Comparison of ENCODE assay signal across 8 cellular contexts in genomic region chr20:45970646-45971424, GRCh38. TPM values are rescaled to one million over a fixed set of nuclear protein-coding genes. Genes with fewer than 3 reads are reported as not detected.
A peak's percentile ranks its signal among the peaks of the same experiment; 100 is the strongest.
DNase-seq lines count a peak whose midpoint lies in the region; ATAC-seq, FAIRE-seq and TF ChIP-seq lines count a peak whose summit lies in the region.

No MANE protein-coding gene starts in this region.

- CTCF ChIA-PET in Panc1 (lab: Charles Lee) = interaction anchor here (0.6 to 1.9 kb wide), 3 partner anchors 9 to 43 kb away, joined by 4 to 6 read pairs (median 5); no protein-coding TSS in a partner anchor

- H3K4me1 ChIP-seq in Panc1 (ENCODE audit: control insufficient read depth, insufficient read depth, low read length) (peaks cover 10% of the 10 kb centered on the region), upper lobe of left lung (peaks cover 18 to 36% (median 29%) of the 10 kb centered on the region in 4 donors)

- no peak for TF ChIP-seq POLR2A in upper lobe of left lung (IDR thresholded peaks at IDR 0.05)

- H3K36me3 ChIP-seq in Panc1 (ENCODE audit: control insufficient read depth, insufficient read depth, low read length) = peaks cover 6% of the 10 kb centered on the region
- H3K36me3 ChIP-seq in upper lobe of left lung = peaks cover 19 to 38% (median 37%) of the 10 kb centered on the region in 4 donors

- no TSS peak for BruUV-seq in Panc1 (replicated peaks; lab: Mats Ljungman, UMichigan)

- H3K27me3 ChIP-seq in Panc1 (ENCODE audit: control insufficient read depth, insufficient read depth, low read length) = no peaks in the 10 kb centered on the region
- H3K27me3 ChIP-seq in dorsolateral prefrontal cortex = no peaks in the 10 kb centered on the region
- H3K27me3 ChIP-seq in upper lobe of left lung = no peaks in the 10 kb centered on the region

- FAIRE-seq in D721Med (lab: Jason Lieb, UNC) = no peak

- DNase-seq in AG09309 (ENCODE audit: low read depth) (no peak), Panc1 (ENCODE audit: low read depth, low spot score) (no peak), dorsolateral prefrontal cortex (peak in 3 of 10 donors; percentile 30 to 63 (median 45)), mesenteric fat pad (ENCODE audit: low spot score) (peak; percentile 67), upper lobe of left lung (peak in 1 of 2 donors; percentile 90), SIG-M5 (lab: John Stamatoyannopoulos, UW) (no peak), D721Med (ENCODE audit: insufficient read length, low spot score) (no peak)

- H3K9me3 ChIP-seq in Panc1 (ENCODE audit: control insufficient read depth, insufficient read depth, low read depth, low read length) (no peaks in the 10 kb centered on the region), upper lobe of left lung (no peaks in the 10 kb centered on the region)

- H3K27ac ChIP-seq in Panc1 (ENCODE audit: low read length) (peak overlapping the region; percentile 99), dorsolateral prefrontal cortex (peak overlapping the region; percentile 97 to 100 (median 100)), upper lobe of left lung (peak overlapping the region; percentile 99 to 100 (median 100))

- H3K4me3 ChIP-seq in AG09309 (ENCODE audit: control insufficient read depth, low read depth, low read length) = peak overlapping the region; percentile 90
- H3K4me3 ChIP-seq in Panc1 (ENCODE audit: low read depth in 2 of 2, low read length in 2 of 2) = peak overlapping the region; percentile 62 to 93
- H3K4me3 ChIP-seq in dorsolateral prefrontal cortex = peak overlapping the region; percentile 63 to 100 (median 90)
- peak overlapping the region; percentile 60 to 95 (median 73) for H3K4me3 ChIP-seq in upper lobe of left lung

- no peak for TF ChIP-seq EP300 in upper lobe of left lung (IDR thresholded peaks at IDR 0.05)

- WGBS in upper lobe of left lung, 2 donors = 18 to 25% methylated on average over 7 to 11 of the region's 34 CpGs

- ATAC-seq in GM19351 (IDR thresholded peaks at IDR 0.05; ENCODE audit: unreplicated experiment) (peak; percentile 4), Panc1 (peak; percentile 5; the same call in 1 of the 2 replicates), upper lobe of left lung (ENCODE audit: low FRiP score in 2 of 2) (peak in 1 of 2 donors; percentile 0)

- in situ Hi-C loops in Panc1 (cut with HindIII; ENCODE audit: low pct_unique_long_range_greater_than_20kb, low sequenced_read_pairs) = no loop called here

- POLR2A ChIA-PET in Panc1 (lab: Charles Lee) = interaction anchor here (0.5 to 1.0 kb wide), 5 partner anchors 13 to 154 kb away, joined by 3 to 10 read pairs (median 7); no protein-coding TSS in a partner anchor

- intact Hi-C loops in Panc1 (cut with micrococcal nuclease; ENCODE audit: unreplicated experiment) (no loop called here), dorsolateral prefrontal cortex (cut with DNase I) (loop anchor here (1.0 to 10.0 kb wide), 5 partner anchors 36 to 1006 kb away; partner anchors contain the start of genes CTSA (in 1 of the 2), DNTTIP1 (in 1 of the 2), NEURL2 (in 1 of the 2) and PCIF1 (in 1 of the 2))

- TF ChIP-seq CTCF in AG09309 (IDR thresholded peaks at IDR 0.05; ENCODE audit: control insufficient read depth, insufficient read depth, low read depth, low read length, missing control alignments) (no peak), Panc1 (IDR thresholded peaks at IDR 0.05) (no peak), dorsolateral prefrontal cortex (IDR thresholded peaks at IDR 0.05 in 54 of 56, conservative IDR thresholded peaks at IDR 0.05 in 2 of 56; ENCODE audit: low read depth in 1 of 56, partially characterized antibody in 56 of 56) (no peak), upper lobe of left lung (IDR thresholded peaks at IDR 0.05) (no peak), D721Med (IDR thresholded peaks at IDR 0.05; ENCODE audit: insufficient read depth, missing control alignments) (no peak)

RNA-seq across cellular contexts. Expression of gene ZNF335, which starts 1.2 kb away (rescaled TPM):
- total RNA-seq in Panc1 (2021; ENCODE audit: unreplicated experiment) = 31.1 TPM
- 25.2 TPM for polyA plus RNA-seq in Panc1 (2012; ENCODE audit: insufficient read length)
- total RNA-seq in dorsolateral prefrontal cortex = 10 to 100 TPM; 20.9 to 40.0 (median 26.7) TPM
- 17.1 TPM for total RNA-seq in mesenteric fat pad
- 10 to 100 TPM; 17.4 to 41.9 (median 23.0) TPM for total RNA-seq in upper lobe of left lung

RNA-seq across cellular contexts. Expression of gene PCIF1, which starts 36.4 kb away (rescaled TPM):
- total RNA-seq in Panc1 (2021; ENCODE audit: unreplicated experiment) (24.6 TPM), dorsolateral prefrontal cortex (10 to 100 TPM; 20.4 to 44.7 (median 32.2) TPM), mesenteric fat pad (27.1 TPM), upper lobe of left lung (10 to 100 TPM; 41.7 to 59.7 (median 47.1) TPM)
- 34.8 TPM for polyA plus RNA-seq in Panc1 (2012; ENCODE audit: insufficient read length)

RNA-seq across cellular contexts. Expression of gene MMP9, which starts 37.9 kb away (rescaled TPM):
- total RNA-seq in Panc1 (2021; ENCODE audit: unreplicated experiment) (0.26 TPM), dorsolateral prefrontal cortex (10 to 100 TPM in 1 of 120 experiments, 1 to 10 TPM in 34, under 1 TPM in 42, not detected in 43; 0.17 to 18.4 (median 0.84) TPM), mesenteric fat pad (18.3 TPM), upper lobe of left lung (10 to 100 TPM in 4 of 6 donors, 1 to 10 TPM in 2; 4.2 to 20.8 (median 14.2) TPM)
- 0.62 TPM for polyA plus RNA-seq in Panc1 (2012; ENCODE audit: insufficient read length)

RNA-seq across cellular contexts. Expression of gene SLC12A5, which starts 58.2 kb away (rescaled TPM):
- total RNA-seq in Panc1 (2021; ENCODE audit: unreplicated experiment) (11.8 TPM), dorsolateral prefrontal cortex (100 to 1,000 TPM in 119 of 120 experiments, 10 to 100 TPM in 1; 95.7 to 439 (median 309) TPM), mesenteric fat pad (1.7 TPM), upper lobe of left lung (1 to 10 TPM in 1 of 6 donors, under 1 TPM in 1, not detected in 4; 0.69 to 1.3 TPM)
- polyA plus RNA-seq in Panc1 (2012; ENCODE audit: insufficient read length) = 29.7 TPM

RNA-seq across cellular contexts. Expression of gene PLTP, which starts 58.9 kb away (rescaled TPM):
- 17.7 TPM for total RNA-seq in Panc1 (2021; ENCODE audit: unreplicated experiment)
- polyA plus RNA-seq in Panc1 (2012; ENCODE audit: insufficient read length) = 73.4 TPM
- total RNA-seq in dorsolateral prefrontal cortex = 100 to 1,000 TPM in 9 of 120 experiments, 10 to 100 TPM in 111; 26.9 to 232 (median 59.4) TPM
- total RNA-seq in mesenteric fat pad = 373 TPM
- 100 to 1,000 TPM in 2 of 6 donors, 10 to 100 TPM in 4; 28.9 to 169 (median 57.8) TPM for total RNA-seq in upper lobe of left lung
